In the genomic region with DNA sequence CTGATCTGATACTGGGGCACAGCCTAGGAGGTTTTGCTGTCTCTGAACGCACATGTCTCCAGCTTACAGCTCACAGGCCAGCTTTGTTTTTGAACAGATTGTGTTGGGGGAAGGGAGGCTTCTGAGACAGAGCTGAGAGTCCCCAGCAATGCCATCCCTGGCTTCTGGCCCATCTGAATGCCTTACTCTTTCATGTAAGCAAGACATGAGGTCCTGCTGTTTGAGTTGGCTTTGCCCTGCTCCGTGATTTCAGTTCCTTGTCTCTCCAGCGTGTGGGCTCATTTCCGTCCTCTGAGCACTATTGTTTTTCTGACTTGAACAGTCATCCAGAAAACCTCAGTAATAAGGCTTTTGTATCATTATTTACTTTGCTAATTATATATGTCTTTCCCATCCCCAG, we compare ENCODE assay signal across 1 cellular context.
TF ChIP-seq lines count a peak whose summit lies in the region.

No MANE protein-coding gene starts in this region.

TF ChIP-seq in IMR-90, 13 proteins besides CTCF, POLR2A, EP300 and RAD21 (continued from another document):
- TF ChIP-seq MXI1 (IDR thresholded peaks at IDR 0.05; ENCODE audit: borderline replicate concordance, low read depth, low read length): no peak
